ENCODE assay signal across 12 cellular contexts in genomic region chr16:1150511-1150982, GRCh38. TPM values are rescaled to one million over a fixed set of nuclear protein-coding genes. Genes with fewer than 3 reads are reported as not detected.
DNase-seq lines count a peak whose midpoint lies in the region; ATAC-seq, FAIRE-seq and TF ChIP-seq lines count a peak whose summit lies in the region.
"Had no signal": no experiment of that assay in that cellular context is flagged by ENCODE, and none has a peak within 500 bp of the region (broad histone marks: within the 10 kb centered on the region; RNA-seq: fewer than 3 reads in every experiment).

No MANE protein-coding gene starts in this region.

- H3K79me2 ChIP-seq in fibroblast of lung (ENCODE audit: control insufficient read depth, insufficient read depth, low read length) = no peaks in the 10 kb centered on the region

- no peaks in the 10 kb centered on the region for H4K20me1 ChIP-seq in fibroblast of lung (ENCODE audit: control insufficient read depth, extremely low read depth, insufficient read depth, low read length)

- H3K9ac ChIP-seq in fibroblast of lung (ENCODE audit: insufficient read depth, low read length) (no peak overlapping the region), stomach smooth muscle (ENCODE audit: low read length in 2 of 2) (no peak overlapping the region)

- H3K4me3 ChIP-seq in fibroblast of lung (replicated peaks in 1 of 4; ENCODE audit: control extremely low read depth in 1 of 4, insufficient read depth in 1 of 4, low read depth in 3 of 4, low read length in 4 of 4) (no peak overlapping the region), stomach smooth muscle (ENCODE audit: low read length in 2 of 2) (no peak overlapping the region)
- H3K4me3 ChIP-seq: thoracic aorta had no signal

- H3K36me3 ChIP-seq in fibroblast of lung (ENCODE audit: control insufficient read depth, insufficient read depth, low read length) (no peaks in the 10 kb centered on the region), stomach smooth muscle (ENCODE audit: control insufficient read depth in 2 of 2, insufficient read depth in 2 of 2, low read length in 2 of 2) (no peaks in the 10 kb centered on the region)
- H3K36me3 ChIP-seq: thoracic aorta had no signal

- DNase-seq in activated T-cell treated with anti-CD3 and anti-CD28 coated beads for 48 hours (ENCODE audit: low read depth) = peak; percentile 21
- DNase-seq in activated T-cell treated with anti-CD3 and anti-CD28 coated beads for 4 hours = no peak
- DNase-seq in SKM-1 (lab: John Stamatoyannopoulos, UW; ENCODE audit: unreplicated experiment) = peak; percentile 39
- DNase-seq in fibroblast of lung (ENCODE audit: low read depth in 2 of 2) = peak; percentile 13 to 28
- DNase-seq in HTR-8/SVneo (ENCODE audit: insufficient read length, low spot score) = no peak

- H3K4me1 ChIP-seq in fibroblast of lung (ENCODE audit: control insufficient read depth, extremely low read depth, insufficient read depth, low read length) = no peaks in the 10 kb centered on the region
- H3K4me1 ChIP-seq in stomach smooth muscle (ENCODE audit: control insufficient read depth, insufficient read depth, low read length) = peaks cover 38% of the 10 kb centered on the region

- no peak for FAIRE-seq in HTR-8/SVneo (lab: Jason Lieb, UNC)

- H3K27me3 ChIP-seq in fibroblast of lung (ENCODE audit: control insufficient read depth, insufficient read depth, low read length) (peaks cover 6% of the 10 kb centered on the region), stomach smooth muscle (ENCODE audit: control insufficient read depth in 1 of 2, insufficient read depth in 2 of 2, low read length in 2 of 2) (peaks cover 0 to 2% of the 10 kb centered on the region in 2 donors)

- H3K27ac ChIP-seq in fibroblast of lung (ENCODE audit: insufficient read depth, low read length) (no peak overlapping the region), stomach smooth muscle (ENCODE audit: low read length) (peak overlapping the region; percentile 64)
- H3K27ac ChIP-seq: thoracic aorta had no signal

- no peak overlapping the region for H3K4me2 ChIP-seq in fibroblast of lung (ENCODE audit: extremely low read depth, insufficient read depth, low read length)

- ATAC-seq in HG03039 (IDR thresholded peaks at IDR 0.05; ENCODE audit: unreplicated experiment) (no peak), GM21737 (IDR thresholded peaks at IDR 0.05; ENCODE audit: unreplicated experiment) (no peak)

- H3K9me3 ChIP-seq in fibroblast of lung (ENCODE audit: control insufficient read depth, insufficient read depth, low read depth, low read length) (no peaks in the 10 kb centered on the region), stomach smooth muscle (ENCODE audit: control insufficient read depth in 2 of 2, low read length in 2 of 2) (no peaks in the 10 kb centered on the region)
- H3K9me3 ChIP-seq: thoracic aorta had no signal

- TF ChIP-seq CTCF in fibroblast of lung (conservative IDR thresholded peaks at IDR 0.05 in 1 of 2, IDR thresholded peaks at IDR 0.05 in 1 of 2; ENCODE audit: low read depth in 1 of 2, low read length in 2 of 2) = no peak

- H2AFZ ChIP-seq in fibroblast of lung (ENCODE audit: low read length) = no peak overlapping the region

RNA-seq across cellular contexts. Expression of gene CACNA1H, which starts 2.4 kb away (rescaled TPM):
- total RNA-seq in fibroblast of lung = 0.26 and 1.2 TPM in 2 replicates
- polyA plus RNA-seq in fibroblast of lung = 0.05 and 10.5 TPM in 2 replicates
- polyA plus RNA-seq in fibroblast of lung (2012) = 0.03 and 20.0 TPM in 2 replicates
- polyA minus RNA-seq in fibroblast of lung (ENCODE audit: low replicate concordance) = 0.11 and 84.6 TPM in 2 replicates
- polyA plus RNA-seq: CD14-positive monocyte had no signal

RNA-seq across cellular contexts. Expression of gene C1QTNF8, which starts 54.5 kb away (rescaled TPM):
- total RNA-seq in fibroblast of lung = not detected in 2 replicates
- polyA plus RNA-seq in fibroblast of lung = not detected in 2 replicates
- not detected in 2 replicates for polyA plus RNA-seq in fibroblast of lung (2012)
- polyA minus RNA-seq in fibroblast of lung (ENCODE audit: low replicate concordance) = not detected in 2 replicates
- total RNA-seq: posterior vena cava had no signal
- polyA plus RNA-seq: adipose tissue, CD14-positive monocyte had no signal

Comparison
In these comparisons a context has a peak if more than half of its experiments do, and no peak if none do; other contexts are left out.
1. DNase-seq: peak in activated T-cell treated with anti-CD3 and anti-CD28 coated beads for 48 hours (single experiment), SKM-1 (single experiment) and fibroblast of lung (2 of 2); none in activated T-cell treated with anti-CD3 and anti-CD28 coated beads for 4 hours (single experiment) and HTR-8/SVneo (single experiment).